ENCODE assay signal across 8 cellular contexts in genomic region chr11:121416909-121417567, GRCh38. TPM values are rescaled to one million over a fixed set of nuclear protein-coding genes. Genes with fewer than 3 reads are reported as not detected.
DNase-seq lines count a peak whose midpoint lies in the region; ATAC-seq and TF ChIP-seq lines count a peak whose summit lies in the region.

No MANE protein-coding gene starts in this region.

- CTCF ChIA-PET in GM10248 (lab: Yijun Ruan, JAX) (interaction anchor here (0.8 to 1.6 kb wide), 4 partner anchors 10 to 42 kb away, joined by 3 read pairs; no protein-coding TSS in a partner anchor), PC-9 (lab: Charles Lee) (no interaction called here)

- H3K79me2 ChIP-seq in PC-9 (ENCODE audit: low read depth), result no peaks in the 10 kb centered on the region

- DNase-seq in GM10248 (ENCODE audit: extremely low spot score) (peak; percentile 35), PC-9 (peak; percentile 35 to 90), right atrium auricular region (ENCODE audit: low spot score) (peak; percentile 93), HK-2 (ENCODE audit: unreplicated experiment) (no peak)
- peak; percentile 48 for DNase-seq in stimulated activated CD4-positive, alpha-beta T cell treated with anti-CD3 and anti-CD28 coated beads, Interleukin-1b, Interleukin-23, amount 100 ng/mL, for 48 hours

- no peak overlapping the region for H3K4me3 ChIP-seq in PC-9
- no peak overlapping the region for H3K4me3 ChIP-seq in right atrium auricular region

- peak overlapping the region; percentile 45 for H3K4me2 ChIP-seq in PC-9

- H3K27ac Mint-ChIP-seq in activated naive CD8-positive, alpha-beta T cell, result peak overlapping the region; percentile 64

- POLR2A ChIA-PET in GM10248 (lab: Yijun Ruan, JAX) (no interaction called here), PC-9 (lab: Charles Lee; ENCODE audit: unreplicated experiment) (no interaction called here)

- ATAC-seq in HG02973 (IDR thresholded peaks at IDR 0.05; ENCODE audit: unreplicated experiment), result peak; percentile 46
- no peak for ATAC-seq in HG02970 (IDR thresholded peaks at IDR 0.05; ENCODE audit: low FRiP score, unreplicated experiment)

- H3K9me2 ChIP-seq in PC-9 (ENCODE audit: insufficient read depth), result no peaks in the 10 kb centered on the region

- H3K9me3 Mint-ChIP-seq in activated naive CD8-positive, alpha-beta T cell (ENCODE audit: low read depth), result no peaks in the 10 kb centered on the region

- no peaks in the 10 kb centered on the region for H4K20me1 ChIP-seq in PC-9 (ENCODE audit: insufficient read depth)

- H3K36me3 Mint-ChIP-seq in activated naive CD8-positive, alpha-beta T cell, result no peaks in the 10 kb centered on the region

- no TSS peak for BruUV-seq in PC-9 (replicated peaks; lab: Mats Ljungman, UMichigan)

- H3K4me3 Mint-ChIP-seq in activated naive CD8-positive, alpha-beta T cell, result peak overlapping the region; percentile 28

- H3K27me3 ChIP-seq in PC-9 (ENCODE audit: insufficient read depth, low read depth) (no peaks in the 10 kb centered on the region), right atrium auricular region (no peaks in the 10 kb centered on the region)

- no peak overlapping the region for H2AFZ ChIP-seq in PC-9

- intact Hi-C loops in PC-9 (cut with micrococcal nuclease; ENCODE audit: unreplicated experiment), result no loop called here

- no peak for TF ChIP-seq CTCF in GM10248 (IDR thresholded peaks at IDR 0.05; ENCODE audit: control extremely low read depth, extremely low read depth, low read depth, missing control alignments)
- TF ChIP-seq CTCF in PC-9 (conservative IDR thresholded peaks at IDR 0.05), result no peak
- no peak for TF ChIP-seq CTCF in right atrium auricular region (IDR thresholded peaks at IDR 0.05)

- H3K27ac ChIP-seq in PC-9 (peak overlapping the region; percentile 17; the same call in 1 of the 2 replicates), right atrium auricular region (peak overlapping the region; percentile 41 to 54)

- H3K4me1 ChIP-seq in PC-9 (replicated peaks; ENCODE audit: insufficient read depth) (peaks cover 27% of the 10 kb centered on the region), right atrium auricular region (peaks cover 0 to 33% of the 10 kb centered on the region in 2 donors)

- H3K36me3 ChIP-seq in PC-9 (ENCODE audit: low read depth) (no peaks in the 10 kb centered on the region), right atrium auricular region (no peaks in the 10 kb centered on the region)

- H3K27me3 Mint-ChIP-seq in activated naive CD8-positive, alpha-beta T cell, result no peaks in the 10 kb centered on the region

- peaks cover 65% of the 10 kb centered on the region for H3K4me1 Mint-ChIP-seq in activated naive CD8-positive, alpha-beta T cell (ENCODE audit: low read depth)

- H3K9me3 ChIP-seq in PC-9 (ENCODE audit: insufficient read depth, low read depth), result no peaks in the 10 kb centered on the region
- no peaks in the 10 kb centered on the region for H3K9me3 ChIP-seq in right atrium auricular region

- H3F3A ChIP-seq in PC-9 (ENCODE audit: insufficient read depth, low read depth), result no peaks in the 10 kb centered on the region

RNA-seq across cellular contexts. Expression of gene SORL1, which starts 35.1 kb away (rescaled TPM):
- total RNA-seq in PC-9 (2021) (4.9 and 6.4 TPM in 2 replicates), right atrium auricular region (1 to 10 TPM; 6.4 to 7.5 TPM)
